In the genomic region with DNA sequence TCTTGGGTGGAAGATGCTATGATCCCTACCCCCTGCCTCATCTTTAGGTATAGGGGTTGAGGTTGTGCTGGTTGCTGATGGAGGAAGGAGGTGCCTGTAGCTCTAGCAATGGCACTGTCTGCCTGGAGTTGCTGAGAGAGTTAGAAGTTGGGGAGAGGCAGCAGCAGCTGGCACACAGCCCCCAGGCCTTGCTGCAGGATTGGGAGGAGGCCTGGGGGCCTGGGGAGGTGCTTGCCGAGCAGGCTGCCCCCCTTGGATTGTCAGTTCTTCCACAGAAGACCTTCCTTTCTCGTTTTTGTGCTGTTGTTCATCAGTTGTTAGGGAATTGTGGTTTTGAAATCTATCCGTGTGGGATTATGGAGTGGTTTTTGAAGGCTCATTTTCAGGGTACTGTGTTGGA, we compare ENCODE assay signal across 24 cellular contexts.
"Had no signal": no experiment of that assay in that cellular context is flagged by ENCODE, and none has a peak within 500 bp of the region (broad histone marks: within the 10 kb centered on the region; RNA-seq: fewer than 3 reads in every experiment).

No MANE protein-coding gene starts in this region.

- H3K9ac ChIP-seq: parathyroid adenoma had no signal

- DNase-seq: activated CD4-positive, alpha-beta T cell treated with anti-CD3 and anti-CD28 coated beads, Interleukin-2, amount 50 U/mL, for 4 hours; activated naive CD4-positive, alpha-beta T cell treated with anti-CD3 and anti-CD28 coated beads, Interleukin-2, amount 50 U/mL, for 16 hours; brain microvascular endothelial cell; caudate nucleus; effector CD8-positive, alpha-beta T cell; hippocampal formation; kidney glomerular epithelial cell; midbrain; right cardiac atrium; SHP77 treated with DMSO at 0.1 percent for 48 hours; stimulated activated CD4-positive, alpha-beta T cell treated with anti-CD3 and anti-CD28 coated beads, Interleukin-2, amount 100 ng/mL, for 24 hours had no signal

- H3K9me3 Mint-ChIP-seq: dendritic cell treated with granulocyte-macrophage colony-stimulating factor and Interleukin-4, amounts not matched to agents 40 ng/mL and 50 ng/mL, for 4 days; nephron; stimulated activated memory B cell treated with anti-CD40 and anti-IgM and Interleukin-4, amounts not matched to agents 10 μg/mL and 1 μg/mL and 100 μg/mL, for 72 hours; T-helper 2 cell treated with Interferon-gamma antibody and Interleukin-4, amounts not matched to agents 5 μg/mL and 100 μg/mL, for 36 hours; type B pancreatic cell had no signal

- H3K4me3 ChIP-seq: adrenal gland, ascending aorta, thoracic aorta had no signal

- H2AFZ ChIP-seq: parathyroid adenoma had no signal

- H3K27me3 ChIP-seq: adrenal gland, ascending aorta, brain microvascular endothelial cell had no signal

- H3K4me1 ChIP-seq: ascending aorta, parathyroid adenoma had no signal

- H3K4me3 Mint-ChIP-seq: dendritic cell treated with granulocyte-macrophage colony-stimulating factor and Interleukin-4, amounts not matched to agents 40 ng/mL and 50 ng/mL, for 4 days; nephron; stimulated activated memory B cell treated with anti-CD40 and anti-IgM and Interleukin-4, amounts not matched to agents 10 μg/mL and 1 μg/mL and 100 μg/mL, for 72 hours; T-helper 2 cell treated with Interferon-gamma antibody and Interleukin-4, amounts not matched to agents 5 μg/mL and 100 μg/mL, for 36 hours; type B pancreatic cell had no signal

- H3K9me3 ChIP-seq: adrenal gland, ascending aorta, thoracic aorta had no signal

- H3K27ac ChIP-seq: ascending aorta, brain microvascular endothelial cell, parathyroid adenoma, thoracic aorta, VCaP had no signal

- H3K27ac Mint-ChIP-seq: dendritic cell treated with granulocyte-macrophage colony-stimulating factor and Interleukin-4, amounts not matched to agents 40 ng/mL and 50 ng/mL, for 4 days; nephron; stimulated activated memory B cell treated with anti-CD40 and anti-IgM and Interleukin-4, amounts not matched to agents 10 μg/mL and 1 μg/mL and 100 μg/mL, for 72 hours; T-helper 2 cell treated with Interferon-gamma antibody and Interleukin-4, amounts not matched to agents 5 μg/mL and 100 μg/mL, for 36 hours; type B pancreatic cell had no signal

- H3K27me3 Mint-ChIP-seq: dendritic cell treated with granulocyte-macrophage colony-stimulating factor and Interleukin-4, amounts not matched to agents 40 ng/mL and 50 ng/mL, for 4 days; stimulated activated memory B cell treated with anti-CD40 and anti-IgM and Interleukin-4, amounts not matched to agents 10 μg/mL and 1 μg/mL and 100 μg/mL, for 72 hours; type B pancreatic cell had no signal

- ATAC-seq: activated CD4-positive, CD25-positive, alpha-beta regulatory T cell treated with anti-CD3 and anti-CD28 coated beads, Interleukin-2, amount 50 U/mL, for 24 hours; esophagus mucosa; right cardiac atrium; SK-N-SH treated with all-trans-retinoic acid at 6 μM for 48 hours; stimulated activated memory B cell treated with anti-CD40 and anti-IgM and Interleukin-4, amounts not matched to agents 10 μg/mL and 1 μg/mL and 100 μg/mL, for 72 hours had no signal
